8 cellular contexts compared by ENCODE assay signal in the genomic region with DNA sequence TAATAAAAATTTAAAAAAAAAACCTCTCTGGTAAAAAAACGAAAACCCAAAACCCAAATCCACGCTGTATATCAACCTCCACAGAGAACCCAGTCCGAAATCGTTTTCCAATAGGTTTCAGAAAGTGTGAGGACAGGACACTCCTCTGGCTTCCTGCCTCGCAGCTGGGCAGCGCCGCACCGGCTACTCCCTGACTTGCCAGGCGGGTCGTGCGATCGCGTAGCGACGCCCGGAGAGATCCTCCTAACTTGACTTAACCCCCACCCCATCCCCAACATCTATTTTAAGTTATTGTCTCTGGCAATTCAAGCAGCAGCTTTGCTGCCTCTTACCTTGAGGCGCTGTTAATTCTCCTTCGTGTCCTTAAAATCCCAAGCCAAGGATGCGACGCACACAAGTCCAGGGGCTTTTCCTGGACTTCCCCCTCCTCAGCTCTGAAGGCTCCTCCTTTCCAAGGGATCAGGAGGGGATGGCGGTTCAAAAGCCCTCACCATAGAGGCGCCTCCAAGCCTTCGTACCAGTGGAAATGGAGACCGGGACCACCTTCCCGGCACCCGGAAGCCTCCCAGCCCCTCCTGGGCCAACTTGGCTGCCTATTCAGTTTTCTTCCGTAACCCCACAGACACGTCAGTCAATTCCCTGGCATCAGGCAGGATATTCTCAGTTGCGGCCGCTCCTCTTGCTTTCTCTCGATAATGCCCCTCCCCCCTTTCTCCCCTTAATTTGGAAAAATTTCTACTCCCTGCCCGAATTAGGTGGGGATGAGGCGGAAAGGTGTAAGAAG. TPM values are rescaled to one million over a fixed set of nuclear protein-coding genes. Genes with fewer than 3 reads are reported as not detected.
DNase-seq lines count a peak whose midpoint lies in the region; ATAC-seq and TF ChIP-seq lines count a peak whose summit lies in the region.

No MANE protein-coding gene starts in this region.

- no peak for TF ChIP-seq CTCF in DOHH2 (IDR thresholded peaks at IDR 0.05; ENCODE audit: low read depth, low read length, poor library complexity, severe bottlenecking)
- TF ChIP-seq CTCF in astrocyte of the cerebellum (IDR thresholded peaks at IDR 0.05; ENCODE audit: low read depth, low read length, missing control alignments), result no peak

- H2BK120ac ChIP-seq in mesenchymal stem cell (ENCODE audit: low read depth, low read length), result peak overlapping the region; percentile 59

- peak overlapping the region in 1 of 2 experiments; percentile 50 for H3K23ac ChIP-seq in mesenchymal stem cell (ENCODE audit: low read length in 2 of 2)

- H3K27me3 ChIP-seq in DOHH2 (ENCODE audit: control insufficient read depth, low read length), result no peaks in the 10 kb centered on the region
- H3K27me3 ChIP-seq in HUES64 (ENCODE audit: insufficient read depth, low read length), result peaks cover 67% of the 10 kb centered on the region
- peaks cover 0 to 62% of the 10 kb centered on the region in 2 experiments for H3K27me3 ChIP-seq in mesenchymal stem cell (ENCODE audit: control insufficient read depth in 1 of 2, insufficient read depth in 1 of 2, low read length in 2 of 2)

- under 1% methylated on average over 33 of the region's 33 CpGs for WGBS in HUES64
- under 1% methylated on average over 30 of the region's 33 CpGs for WGBS in mesenchymal stem cell

- H2BK12ac ChIP-seq in mesenchymal stem cell (ENCODE audit: low read length in 2 of 2), result peak overlapping the region in 1 of 2 experiments; percentile 31

- peak overlapping the region; percentile 56 for H4K8ac ChIP-seq in mesenchymal stem cell (ENCODE audit: low read length)

- peak overlapping the region in 1 of 2 experiments; percentile 73 for H3K18ac ChIP-seq in mesenchymal stem cell (ENCODE audit: low read depth in 1 of 2, low read length in 2 of 2)

- H4K91ac ChIP-seq in mesenchymal stem cell (ENCODE audit: low read length), result no peak overlapping the region

- no peak for ATAC-seq in HG03175 (IDR thresholded peaks at IDR 0.05; ENCODE audit: unreplicated experiment)
- no peak for ATAC-seq in GM18519 (IDR thresholded peaks at IDR 0.05; ENCODE audit: low FRiP score, unreplicated experiment)

- no peaks in the 10 kb centered on the region for H3K9me2 ChIP-seq in DOHH2 (replicated peaks; ENCODE audit: control insufficient read depth, low read length)

- no peaks in the 10 kb centered on the region for H4K20me1 ChIP-seq in DOHH2 (ENCODE audit: control insufficient read depth, insufficient read depth, low read depth, low read length)

- no peak overlapping the region for H2BK5ac ChIP-seq in mesenchymal stem cell (ENCODE audit: low read depth, low read length, poor library complexity, severe bottlenecking)

- H3K9me3 ChIP-seq in DOHH2 (ENCODE audit: control insufficient read depth, insufficient read depth, low read length), result 0 out of 2 replicates have a peak, but pooled peaks cover 6% of the 10 kb centered on the region
- no peaks in the 10 kb centered on the region for H3K9me3 ChIP-seq in HUES64 (ENCODE audit: insufficient read depth, low read depth, low read length)
- H3K9me3 ChIP-seq in mesenchymal stem cell (ENCODE audit: control insufficient read depth, low read length), result no peaks in the 10 kb centered on the region

- peak overlapping the region; percentile 62 for H3K4me3 ChIP-seq in DOHH2 (ENCODE audit: low read length)
- H3K4me3 ChIP-seq in HUES64 (ENCODE audit: low read length), result peak overlapping the region; percentile 86
- peak overlapping the region; percentile 44 for H3K4me3 ChIP-seq in astrocyte of the cerebellum (ENCODE audit: low read depth, low read length)
- H3K4me3 ChIP-seq in mesenchymal stem cell (ENCODE audit: insufficient read depth in 1 of 2, low read depth in 1 of 2, low read length in 2 of 2), result peak overlapping the region; percentile 67 to 70

- peak overlapping the region; percentile 46 for H2AFZ ChIP-seq in mesenchymal stem cell (ENCODE audit: low read depth, low read length)

- H3K9ac ChIP-seq in HUES64 (ENCODE audit: low read depth, low read length), result 0 out of 2 replicates have a peak overlapping the region, but pooled peaks have one; percentile 37
- no peak overlapping the region for H3K9ac ChIP-seq in mesenchymal stem cell (ENCODE audit: low read length)

- H3K79me2 ChIP-seq in DOHH2 (ENCODE audit: control insufficient read depth, low read length), result no peaks in the 10 kb centered on the region

- in situ Hi-C loops in astrocyte of the cerebellum (cut with HindIII; ENCODE audit: low sequenced_read_pairs), result no loop called here

- H3K36me3 ChIP-seq in DOHH2 (ENCODE audit: control insufficient read depth, low read length), result no peaks in the 10 kb centered on the region
- H3K36me3 ChIP-seq in HUES64 (ENCODE audit: insufficient read depth, low read length), result no peaks in the 10 kb centered on the region
- H3K36me3 ChIP-seq in mesenchymal stem cell (ENCODE audit: control insufficient read depth in 1 of 2, insufficient read depth in 2 of 2, low read depth in 1 of 2, low read length in 2 of 2), result no peaks in the 10 kb centered on the region

- DNase-seq in astrocyte of the cerebellum (ENCODE audit: low read depth) (no peak), mesenchymal stem cell (peak; percentile 47), NCI-H2107 (lab: John Stamatoyannopoulos, UW) (no peak), SHP77 treated with DMSO at 0.1 percent for 48 hours (lab: John Stamatoyannopoulos, UW) (no peak)

- H3K4me2 ChIP-seq in DOHH2 (ENCODE audit: low read length), result no peak overlapping the region
- H3K4me2 ChIP-seq in mesenchymal stem cell (ENCODE audit: low read length, poor library complexity, severe bottlenecking), result peak overlapping the region; percentile 97

- H3K4me1 ChIP-seq in DOHH2 (ENCODE audit: control insufficient read depth, low read length) (no peaks in the 10 kb centered on the region), HUES64 (ENCODE audit: insufficient read depth, low read length) (peaks cover 18% of the 10 kb centered on the region), mesenchymal stem cell (ENCODE audit: control insufficient read depth, insufficient read depth, low read depth, low read length) (peaks cover 6% of the 10 kb centered on the region)

- no peak overlapping the region for H2BK15ac ChIP-seq in mesenchymal stem cell (ENCODE audit: low read depth, poor library complexity, severe bottlenecking)

- H3K27ac ChIP-seq in DOHH2 (ENCODE audit: low read depth, low read length) (no peak overlapping the region), HUES64 (ENCODE audit: low read depth, low read length) (no peak overlapping the region), mesenchymal stem cell (ENCODE audit: low read length, poor library complexity, severe bottlenecking) (no peak overlapping the region)

- peak overlapping the region in 1 of 2 experiments; percentile 22 for H3K14ac ChIP-seq in mesenchymal stem cell (ENCODE audit: low read length in 2 of 2)

- no peak overlapping the region for H2AK5ac ChIP-seq in mesenchymal stem cell (ENCODE audit: low read length, severe bottlenecking)

- H3K79me1 ChIP-seq in mesenchymal stem cell (replicated peaks; ENCODE audit: low read length, poor library complexity, severe bottlenecking), result peaks cover 4% of the 10 kb centered on the region

- H3F3A ChIP-seq in DOHH2 (ENCODE audit: control insufficient read depth, insufficient read depth), result no peaks in the 10 kb centered on the region

- H3K4ac ChIP-seq in mesenchymal stem cell (ENCODE audit: low read depth in 1 of 2, low read length in 2 of 2), result peak overlapping the region in 1 of 2 experiments; percentile 67

RNA-seq across cellular contexts. Expression of gene LINGO2, which starts 0.6 kb away (rescaled TPM):
- polyA plus RNA-seq in HUES64 (2013, experiment 1 of 2), result 0.55 TPM
- polyA plus RNA-seq in HUES64 (2013, experiment 2 of 2), result 1.3 TPM
- polyA plus RNA-seq in mesenchymal stem cell (2013, experiment 1 of 2), result 2.9 TPM
- 3.0 TPM for polyA plus RNA-seq in mesenchymal stem cell (2013, experiment 2 of 2)
